Comparison of ENCODE assay signal across 31 cellular contexts in genomic region chr5:114729986-114730385, GRCh38.
"Had no signal": no experiment of that assay in that cellular context is flagged by ENCODE, and none has a peak within 500 bp of the region (broad histone marks: within the 10 kb centered on the region; RNA-seq: fewer than 3 reads in every experiment).

No MANE protein-coding gene starts in this region.

- H3K4me3 Mint-ChIP-seq: activated B cell treated with CpG ODN at 0.5 μM for 24 hours; activated CD4-positive, alpha-beta memory T cell treated with anti-CD3 and anti-CD28 coated beads for 36 hours; activated CD4-positive, alpha-beta T cell treated with anti-CD3 and anti-CD28 coated beads, Interleukin-2, amount 10 ng/mL, durations not matched to agents 24 days and 14 days; activated CD8-positive, alpha-beta T cell treated with anti-CD3 and anti-CD28 coated beads for 36 hours; activated naive CD4-positive, alpha-beta T cell treated with anti-CD3 and anti-CD28 coated beads, Interleukin-2, amount 10 ng/mL, durations not matched to agents 7 days and 5 days; activated naive CD4-positive, alpha-beta T cell treated with anti-CD3 and anti-CD28 coated beads, Interleukin-2, amount 50 U/mL, for 24 hours; activated naive CD8-positive, alpha-beta T cell; activated naive CD8-positive, alpha-beta T cell treated with anti-CD3 and anti-CD28 coated beads, Interleukin-2, amount 10 ng/mL, durations not matched to agents 7 days and 5 days; activated naive CD8-positive, alpha-beta T cell treated with anti-CD3 and anti-CD28 coated beads, Interleukin-2, amount 50 U/mL, for 24 hours; activated T-cell treated with anti-CD3 and anti-CD28 coated beads, Interleukin-2, amount 50 U/mL, for 24 hours; brain; central memory CD8-positive, alpha-beta T cell; T-helper 1 cell treated with Interleukin-12 subunit alpha and Interleukin-12 subunit beta and Interleukin-4 antibody, amounts not matched to agents 30 μg/mL and 1 μg/mL, for 36 hours; T-helper 2 cell treated with Interferon-gamma antibody and Interleukin-4, amounts not matched to agents 5 μg/mL and 100 μg/mL, for 36 hours had no signal

- H3K36me3 Mint-ChIP-seq: activated CD4-positive, alpha-beta memory T cell treated with anti-CD3 and anti-CD28 coated beads for 36 hours; activated naive CD4-positive, alpha-beta T cell treated with anti-CD3 and anti-CD28 coated beads, Interleukin-2, amount 10 ng/mL, durations not matched to agents 7 days and 5 days; activated naive CD4-positive, alpha-beta T cell treated with anti-CD3 and anti-CD28 coated beads, Interleukin-2, amount 50 U/mL, for 24 hours; activated naive CD8-positive, alpha-beta T cell; activated naive CD8-positive, alpha-beta T cell treated with anti-CD3 and anti-CD28 coated beads, Interleukin-2, amount 10 ng/mL, durations not matched to agents 7 days and 5 days; brain had no signal

- DNase-seq: activated B cell treated with CpG ODN at 0.5 μM for 24 hours; activated CD4-positive, alpha-beta memory T cell treated with anti-CD3 and anti-CD28 coated beads for 36 hours; activated CD4-positive, alpha-beta T cell treated with anti-CD3 and anti-CD28 coated beads for 4 hours; activated CD4-positive, alpha-beta T cell treated with anti-CD3 and anti-CD28 coated beads, Interleukin-2, amount 10 ng/mL, durations not matched to agents 24 days and 14 days; activated CD4-positive, alpha-beta T cell treated with anti-CD3 and anti-CD28 coated beads, Interleukin-2, amount 50 U/mL, for 1 hour; activated CD4-positive, alpha-beta T cell treated with anti-CD3 and anti-CD28 coated beads, Interleukin-2, amount 50 U/mL, for 4 hours; activated CD4-positive, CD25-positive, alpha-beta regulatory T cell treated with anti-CD3 and anti-CD28 coated beads, Interleukin-2, amount 50 U/mL, for 72 hours; activated CD8-positive, alpha-beta memory T cell treated with anti-CD3 and anti-CD28 coated beads, Interleukin-2, amount 50 U/mL, for 4 hours; activated CD8-positive, alpha-beta T cell treated with anti-CD3 and anti-CD28 coated beads for 36 hours; activated effector memory CD4-positive, alpha-beta T cell treated with Interleukin-2 at 50 U/mL for 16 hours; activated gamma-delta T cell; activated naive CD4-positive, alpha-beta T cell treated with anti-CD3 and anti-CD28 coated beads, Interleukin-2, amount 10 ng/mL, durations not matched to agents 7 days and 5 days; activated naive CD4-positive, alpha-beta T cell treated with Interleukin-2 at 50 U/mL for 16 hours; activated naive CD8-positive, alpha-beta T cell treated with anti-CD3 and anti-CD28 coated beads, Interleukin-2, amount 10 ng/mL, durations not matched to agents 7 days and 5 days; activated naive CD8-positive, alpha-beta T cell treated with anti-CD3 and anti-CD28 coated beads, Interleukin-2, amount 50 U/mL, for 24 hours; activated T-cell treated with anti-CD3 and anti-CD28 coated beads, Interleukin-2, amount 50 U/mL, for 24 hours; activated T-cell treated with anti-CD3 and anti-CD28 coated beads, Interleukin-2, amount 50 U/mL, for 48 hours; amygdala; anterior cingulate cortex; caudate nucleus; cerebellar nuclear complex; T-helper 1 cell; T-helper 2 cell; T-helper 9 cell had no signal

- H3K4me1 Mint-ChIP-seq: activated B cell treated with CpG ODN at 0.5 μM for 24 hours; activated CD4-positive, alpha-beta T cell treated with anti-CD3 and anti-CD28 coated beads, Interleukin-2, amount 10 ng/mL, durations not matched to agents 24 days and 14 days; activated naive CD4-positive, alpha-beta T cell treated with anti-CD3 and anti-CD28 coated beads, Interleukin-2, amount 10 ng/mL, durations not matched to agents 7 days and 5 days; activated naive CD4-positive, alpha-beta T cell treated with anti-CD3 and anti-CD28 coated beads, Interleukin-2, amount 50 U/mL, for 24 hours; activated naive CD8-positive, alpha-beta T cell treated with anti-CD3 and anti-CD28 coated beads, Interleukin-2, amount 10 ng/mL, durations not matched to agents 7 days and 5 days; activated naive CD8-positive, alpha-beta T cell treated with anti-CD3 and anti-CD28 coated beads, Interleukin-2, amount 50 U/mL, for 24 hours; central memory CD8-positive, alpha-beta T cell had no signal

- H3K9me3 Mint-ChIP-seq: activated B cell treated with CpG ODN at 0.5 μM for 24 hours; activated CD4-positive, alpha-beta memory T cell treated with anti-CD3 and anti-CD28 coated beads for 36 hours; activated CD4-positive, alpha-beta T cell treated with anti-CD3 and anti-CD28 coated beads, Interleukin-2, amount 10 ng/mL, durations not matched to agents 24 days and 14 days; activated naive CD4-positive, alpha-beta T cell treated with anti-CD3 and anti-CD28 coated beads, Interleukin-2, amount 50 U/mL, for 24 hours; activated T-cell treated with anti-CD3 and anti-CD28 coated beads, Interleukin-2, amount 50 U/mL, for 24 hours; activated T-helper 2 cell treated with anti-CD3 and anti-CD28 coated beads, Interferon-gamma antibody, Interleukin-2, Interleukin-4, amounts not matched to agents 10 μg/mL and 5 μg/mL and 100 μg/mL, durations not matched to agents 14 hours and 24 hours and 36 hours; T-helper 2 cell treated with Interferon-gamma antibody and Interleukin-4, amounts not matched to agents 5 μg/mL and 100 μg/mL, for 36 hours had no signal

- ATAC-seq: activated CD8-positive, alpha-beta T cell treated with anti-CD3 and anti-CD28 coated beads for 36 hours; activated naive CD8-positive, alpha-beta T cell treated with anti-CD3 and anti-CD28 coated beads, Interleukin-2, amount 50 U/mL, for 24 hours had no signal

- H3K27me3 Mint-ChIP-seq: activated B cell treated with CpG ODN at 0.5 μM for 24 hours; activated CD4-positive, alpha-beta memory T cell treated with anti-CD3 and anti-CD28 coated beads for 36 hours; activated CD4-positive, alpha-beta T cell treated with anti-CD3 and anti-CD28 coated beads, Interleukin-2, amount 10 ng/mL, durations not matched to agents 24 days and 14 days; activated CD8-positive, alpha-beta T cell treated with anti-CD3 and anti-CD28 coated beads for 36 hours; activated naive CD4-positive, alpha-beta T cell treated with anti-CD3 and anti-CD28 coated beads, Interleukin-2, amount 10 ng/mL, durations not matched to agents 7 days and 5 days; activated naive CD4-positive, alpha-beta T cell treated with anti-CD3 and anti-CD28 coated beads, Interleukin-2, amount 50 U/mL, for 24 hours; activated naive CD8-positive, alpha-beta T cell treated with anti-CD3 and anti-CD28 coated beads, Interleukin-2, amount 10 ng/mL, durations not matched to agents 7 days and 5 days; activated naive CD8-positive, alpha-beta T cell treated with anti-CD3 and anti-CD28 coated beads, Interleukin-2, amount 50 U/mL, for 24 hours; activated T-cell treated with anti-CD3 and anti-CD28 coated beads, Interleukin-2, amount 50 U/mL, for 24 hours; central memory CD8-positive, alpha-beta T cell had no signal

- H3K27ac Mint-ChIP-seq: activated B cell treated with CpG ODN at 0.5 μM for 24 hours; activated CD4-positive, alpha-beta memory T cell treated with anti-CD3 and anti-CD28 coated beads for 36 hours; activated CD4-positive, alpha-beta T cell treated with anti-CD3 and anti-CD28 coated beads, Interleukin-2, amount 10 ng/mL, durations not matched to agents 24 days and 14 days; activated CD8-positive, alpha-beta T cell treated with anti-CD3 and anti-CD28 coated beads for 36 hours; activated naive CD4-positive, alpha-beta T cell treated with anti-CD3 and anti-CD28 coated beads, Interleukin-2, amount 10 ng/mL, durations not matched to agents 7 days and 5 days; activated naive CD4-positive, alpha-beta T cell treated with anti-CD3 and anti-CD28 coated beads, Interleukin-2, amount 50 U/mL, for 24 hours; activated naive CD8-positive, alpha-beta T cell; activated naive CD8-positive, alpha-beta T cell treated with anti-CD3 and anti-CD28 coated beads, Interleukin-2, amount 10 ng/mL, durations not matched to agents 7 days and 5 days; activated naive CD8-positive, alpha-beta T cell treated with anti-CD3 and anti-CD28 coated beads, Interleukin-2, amount 50 U/mL, for 24 hours; activated T-cell treated with anti-CD3 and anti-CD28 coated beads, Interleukin-2, amount 50 U/mL, for 24 hours; activated T-helper 2 cell treated with anti-CD3 and anti-CD28 coated beads, Interferon-gamma antibody, Interleukin-2, Interleukin-4, amounts not matched to agents 10 μg/mL and 5 μg/mL and 100 μg/mL, durations not matched to agents 14 hours and 24 hours and 36 hours; brain; T-helper 1 cell treated with Interleukin-12 subunit alpha and Interleukin-12 subunit beta and Interleukin-4 antibody, amounts not matched to agents 30 μg/mL and 1 μg/mL, for 36 hours; T-helper 2 cell treated with Interferon-gamma antibody and Interleukin-4, amounts not matched to agents 5 μg/mL and 100 μg/mL, for 36 hours had no signal
